ENCODE assay signal across 30 cellular contexts in the genomic region with DNA sequence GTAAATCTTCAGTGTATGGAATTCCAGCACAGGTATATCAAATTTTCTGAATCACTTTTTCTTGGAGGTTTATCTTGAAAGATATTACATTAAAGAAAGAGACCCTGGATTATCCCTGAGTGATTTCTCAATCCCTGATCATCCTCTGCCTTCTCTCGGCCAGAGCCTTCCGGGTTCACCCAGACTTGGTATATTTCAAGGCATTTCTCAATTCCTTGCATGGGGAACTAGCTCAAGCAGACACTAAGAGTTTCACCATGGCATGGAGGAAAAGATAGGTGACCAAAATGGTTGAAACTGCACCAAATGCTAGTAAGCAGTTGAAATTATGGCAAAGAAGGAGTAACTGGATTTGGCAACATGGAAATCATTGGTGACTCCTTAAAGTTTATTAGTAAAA.
"Had no signal": no experiment of that assay in that cellular context is flagged by ENCODE, and none has a peak within 500 bp of the region (broad histone marks: within the 10 kb centered on the region; RNA-seq: fewer than 3 reads in every experiment).

No MANE protein-coding gene starts in this region.

- H3K27ac ChIP-seq: ascending aorta, cardiac muscle cell, WERI-Rb-1 had no signal

- DNase-seq: activated CD4-positive, alpha-beta T cell treated with anti-CD3 and anti-CD28 coated beads for 1 hour; activated CD4-positive, alpha-beta T cell treated with anti-CD3 and anti-CD28 coated beads for 48 hours; activated CD4-positive, alpha-beta T cell treated with anti-CD3 and anti-CD28 coated beads, Interleukin-2, amount 50 U/mL, for 4 hours; activated CD4-positive, CD25-positive, alpha-beta regulatory T cell; activated CD8-positive, alpha-beta memory T cell treated with anti-CD3 and anti-CD28 coated beads, Interleukin-2, amount 50 U/mL, for 4 hours; activated effector memory CD4-positive, alpha-beta T cell treated with Interleukin-2 at 50 U/mL for 16 hours; activated naive CD4-positive, alpha-beta T cell treated with anti-CD3 and anti-CD28 coated beads, Interleukin-2, amount 10 ng/mL, durations not matched to agents 7 days and 5 days; activated naive CD8-positive, alpha-beta T cell treated with anti-CD3 and anti-CD28 coated beads for 36 hours; activated T-cell treated with anti-CD3 and anti-CD28 coated beads, Interleukin-2, amount 50 U/mL, for 48 hours; amygdala; Karpas-422; KBM-7; NCI-H1048; NCI-H1105 treated with DMSO at 0.1 percent for 48 hours; NCI-H1436; NCI-H1694; NCI-H1930; NCI-H2081 treated with DMSO at 0.1 percent for 48 hours; NCI-H510A; NCI-H748 treated with DMSO at 0.1 percent for 48 hours; SHP77; T-cell; T-helper 2 cell; T-helper 9 cell; WERI-Rb-1 had no signal

- ATAC-seq: Panc1, SK-N-SH treated with all-trans-retinoic acid at 6 μM for 48 hours, T-cell had no signal

- H3K4me3 ChIP-seq: ascending aorta, cardiac muscle cell had no signal

- H3K27me3 ChIP-seq: ascending aorta, cardiac muscle cell had no signal

- H3K27ac Mint-ChIP-seq: activated naive CD4-positive, alpha-beta T cell treated with anti-CD3 and anti-CD28 coated beads, Interleukin-2, amount 10 ng/mL, durations not matched to agents 7 days and 5 days; activated naive CD8-positive, alpha-beta T cell treated with anti-CD3 and anti-CD28 coated beads for 36 hours had no signal

- H3K9me3 ChIP-seq: ascending aorta had no signal

- H3K27me3 Mint-ChIP-seq: activated naive CD4-positive, alpha-beta T cell treated with anti-CD3 and anti-CD28 coated beads, Interleukin-2, amount 10 ng/mL, durations not matched to agents 7 days and 5 days; activated naive CD8-positive, alpha-beta T cell treated with anti-CD3 and anti-CD28 coated beads for 36 hours; central memory CD8-positive, alpha-beta T cell; T-cell had no signal

- H3K4me3 Mint-ChIP-seq: activated naive CD4-positive, alpha-beta T cell treated with anti-CD3 and anti-CD28 coated beads, Interleukin-2, amount 10 ng/mL, durations not matched to agents 7 days and 5 days; activated naive CD8-positive, alpha-beta T cell treated with anti-CD3 and anti-CD28 coated beads for 36 hours; central memory CD8-positive, alpha-beta T cell; T-cell had no signal

- H3K9me3 Mint-ChIP-seq: activated naive CD4-positive, alpha-beta T cell treated with anti-CD3 and anti-CD28 coated beads, Interleukin-2, amount 10 ng/mL, durations not matched to agents 7 days and 5 days; activated naive CD8-positive, alpha-beta T cell treated with anti-CD3 and anti-CD28 coated beads for 36 hours; central memory CD8-positive, alpha-beta T cell; T-cell had no signal
